Comparison of ENCODE assay signal across 17 cellular contexts in the genomic region with DNA sequence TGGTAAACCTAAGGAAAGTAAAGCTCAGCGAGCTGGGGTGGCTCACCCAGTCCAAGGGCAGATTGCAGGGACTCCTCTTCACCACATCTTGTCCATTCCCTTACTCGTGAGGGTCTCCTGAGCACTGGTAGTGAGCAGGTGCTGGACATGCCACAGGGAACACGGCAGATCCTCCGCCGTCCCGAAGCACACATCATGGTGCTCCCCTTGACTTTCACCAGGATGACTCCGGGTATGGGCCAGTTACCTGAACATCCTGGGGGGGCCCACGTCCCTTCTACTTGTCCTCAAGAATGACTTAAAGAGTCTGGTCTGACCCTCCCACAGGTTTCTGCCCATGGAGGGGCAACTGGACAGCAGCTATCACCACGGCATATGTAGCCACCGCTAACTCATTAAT. TPM values are rescaled to one million over a fixed set of nuclear protein-coding genes. Genes with fewer than 3 reads are reported as not detected.
A peak's percentile ranks its signal among the peaks of the same experiment; 100 is the strongest.
DNase-seq lines count a peak whose midpoint lies in the region; ATAC-seq and TF ChIP-seq lines count a peak whose summit lies in the region.
"Had no signal": no experiment of that assay in that cellular context is flagged by ENCODE, and none has a peak within 500 bp of the region (broad histone marks: within the 10 kb centered on the region; RNA-seq: fewer than 3 reads in every experiment).

No MANE protein-coding gene starts in this region.

- H3K9me3 ChIP-seq in BLaER1 (no peaks in the 10 kb centered on the region), ovary (no peaks in the 10 kb centered on the region)

- intact Hi-C loops in ovary (cut with DNase I): no loop called here

- peaks cover 6% of the 10 kb centered on the region for H3K36me3 Mint-ChIP-seq in central memory CD8-positive, alpha-beta T cell (ENCODE audit: insufficient read depth)

- peak; percentile 59 for DNase-seq in activated effector memory CD4-positive, alpha-beta T cell treated with anti-CD3 and anti-CD28 coated beads, Interleukin-2, amount 50 U/mL, for 16 hours
- no peak for DNase-seq in activated effector memory CD4-positive, alpha-beta T cell treated with Interleukin-2 at 50 U/mL for 16 hours
- no peak for DNase-seq in central memory CD8-positive, alpha-beta T cell (ENCODE audit: low spot score in 2 of 2)
- DNase-seq in ovary: peak in 3 of 5 donors; percentile 12 to 26 (median 23)
- DNase-seq in GM10266 (ENCODE audit: extremely low spot score): no peak
- no peak for DNase-seq in D341Med (ENCODE audit: low spot score)
- DNase-seq: C1 segment of cervical spinal cord, DMS153, KG1, NCI-H1436, NCI-H2029, NCI-H2171, NCI-H446 treated with DMSO at 0.1 percent for 48 hours, NCI-H748 treated with DMSO at 0.1 percent for 48 hours had no signal

- H3K4me2 ChIP-seq in BLaER1: no peak overlapping the region

- TF ChIP-seq CTCF in ovary (IDR thresholded peaks at IDR 0.05) (no peak), GM10266 (IDR thresholded peaks at IDR 0.05; ENCODE audit: control insufficient read depth, insufficient read depth, low read depth, missing control alignments) (no peak)

- 0 out of 2 replicates have a peak overlapping the region, but pooled peaks have one; percentile 10 for H3K9ac ChIP-seq in BLaER1

- no peak for ATAC-seq in central memory CD8-positive, alpha-beta T cell (replicated peaks; ENCODE audit: extremely low read depth, poor library complexity, severe bottlenecking)
- no peak for ATAC-seq in HG02840 (IDR thresholded peaks at IDR 0.05; ENCODE audit: low FRiP score, unreplicated experiment)

- no peaks in the 10 kb centered on the region for H3K27me3 Mint-ChIP-seq in central memory CD8-positive, alpha-beta T cell

- H3K4me1 ChIP-seq in BLaER1 (peaks cover 14% of the 10 kb centered on the region), ovary (ENCODE audit: insufficient read depth) (no peaks in the 10 kb centered on the region)

- no peak overlapping the region for H3K27ac ChIP-seq in BLaER1
- H3K27ac ChIP-seq in ovary: no peak overlapping the region
- H3K27ac ChIP-seq: RWPE1 had no signal

- WGBS in ovary, 3 donors: 84 to 89% (median 87%) methylated on average over 10 of the region's 10 CpGs

- H3K4me3 Mint-ChIP-seq in central memory CD8-positive, alpha-beta T cell: no peak overlapping the region

- no peaks in the 10 kb centered on the region for H3K27me3 ChIP-seq in BLaER1
- H3K27me3 ChIP-seq in ovary: no peaks in the 10 kb centered on the region

- peaks cover 4% of the 10 kb centered on the region for H3K4me1 Mint-ChIP-seq in central memory CD8-positive, alpha-beta T cell

- no peak overlapping the region for H3K4me3 ChIP-seq in BLaER1
- no peak overlapping the region for H3K4me3 ChIP-seq in ovary

- TF ChIP-seq EP300 in ovary (IDR thresholded peaks at IDR 0.05): no peak

- peaks cover 35% of the 10 kb centered on the region for H3K36me3 ChIP-seq in BLaER1
- no peaks in the 10 kb centered on the region for H3K36me3 ChIP-seq in ovary

- H3K27ac Mint-ChIP-seq in central memory CD8-positive, alpha-beta T cell (ENCODE audit: low read depth): peak overlapping the region; percentile 19

- TF ChIP-seq POLR2A in ovary (IDR thresholded peaks at IDR 0.05): no peak

- no peaks in the 10 kb centered on the region for H4K20me1 ChIP-seq in BLaER1

- H3K9me3 Mint-ChIP-seq in central memory CD8-positive, alpha-beta T cell: no peaks in the 10 kb centered on the region

RNA-seq across cellular contexts. Expression of a gene that starts 8.0 kb away (rescaled TPM):
- 100 to 1,000 TPM; 231 to 380 (median 306) TPM for total RNA-seq in ovary
- polyA plus RNA-seq in ovary: 100 to 1,000 TPM; 131 to 388 TPM

RNA-seq across cellular contexts. Expression of a gene that starts 16.7 kb away (rescaled TPM):
- 10 to 100 TPM in 5 of 7 donors, 1 to 10 TPM in 2; 5.6 to 15.5 (median 13.0) TPM for total RNA-seq in ovary
- 1 to 10 TPM; 2.3 to 9.9 TPM for polyA plus RNA-seq in ovary

RNA-seq across cellular contexts. Expression of a gene that starts 24.0 kb away (rescaled TPM):
- 10 to 100 TPM; 17.5 to 28.6 (median 22.6) TPM for total RNA-seq in ovary
- 10 to 100 TPM; 14.4 to 20.4 TPM for polyA plus RNA-seq in ovary

RNA-seq across cellular contexts. Expression of a gene that starts 26.5 kb away (rescaled TPM):
- total RNA-seq in ovary: 10 to 100 TPM in 1 of 7 donors, 1 to 10 TPM in 5, under 1 TPM in 1; 0.24 to 12.0 (median 3.1) TPM
- 1 to 10 TPM; 1.9 to 6.7 TPM for polyA plus RNA-seq in ovary

RNA-seq across cellular contexts. Expression of a gene that starts 42.4 kb away (rescaled TPM):
- total RNA-seq in ovary: 10 to 100 TPM in 1 of 7 donors, 1 to 10 TPM in 6; 2.1 to 18.9 (median 7.6) TPM
- polyA plus RNA-seq in ovary: 1 to 10 TPM; 7.0 to 9.0 TPM

Comparison
In these comparisons a context has a peak if more than half of its experiments do, and no peak if none do; other contexts are left out.
1. DNase-seq: peak in activated effector memory CD4-positive, alpha-beta T cell treated with anti-CD3 and anti-CD28 coated beads, Interleukin-2, amount 50 U/mL, for 16 hours (single experiment) and ovary (3 of 5); none in activated effector memory CD4-positive, alpha-beta T cell treated with Interleukin-2 at 50 U/mL for 16 hours (single experiment), central memory CD8-positive, alpha-beta T cell (0 of 2), GM10266 (single experiment) and D341Med (single experiment).